Comparison of ENCODE assay signal across 19 cellular contexts in genomic region chr6:30350519-30350918, GRCh38. TPM values are rescaled to one million over a fixed set of nuclear protein-coding genes. Genes with fewer than 3 reads are reported as not detected.
DNase-seq lines count a peak whose midpoint lies in the region; ATAC-seq and TF ChIP-seq lines count a peak whose summit lies in the region.
"Had no signal": no experiment of that assay in that cellular context is flagged by ENCODE, and none has a peak within 500 bp of the region (broad histone marks: within the 10 kb centered on the region; RNA-seq: fewer than 3 reads in every experiment).

No MANE protein-coding gene starts in this region.

- no peak for TF ChIP-seq POLR2A in breast epithelium (IDR thresholded peaks at IDR 0.05)

- no peak overlapping the region for H3K4me3 ChIP-seq in breast epithelium
- H3K4me3 ChIP-seq: A549, HAP-1, SJCRH30 had no signal

- no peaks in the 10 kb centered on the region for H3K27me3 Mint-ChIP-seq in MCF 10A (ENCODE audit: insufficient read depth, unreplicated experiment)
- peaks cover 24% of the 10 kb centered on the region for H3K27me3 Mint-ChIP-seq in activated T-helper 17 cell treated with anti-CD3 and anti-CD28 coated beads, Interleukin-2, amount 50 U/mL, for 72 hours

- peaks cover 10% of the 10 kb centered on the region for H3K36me3 Mint-ChIP-seq in MCF 10A (ENCODE audit: insufficient read depth, unreplicated experiment)
- H3K36me3 Mint-ChIP-seq in activated T-helper 17 cell treated with anti-CD3 and anti-CD28 coated beads, Interleukin-2, amount 50 U/mL, for 72 hours (ENCODE audit: low read depth), result peaks cover 27% of the 10 kb centered on the region
- H3K36me3 Mint-ChIP-seq in stimulated activated effector memory CD8-positive, alpha-beta T cell treated with anti-CD3 and anti-CD28 coated beads, Interleukin-12 subunit alpha, Interleukin-12 subunit beta, amount 100 ng/mL, for 72 hours, result peaks cover 6% of the 10 kb centered on the region

- TF ChIP-seq CTCF in MCF 10A (IDR thresholded peaks at IDR 0.05; ENCODE audit: unreplicated experiment) (no peak), breast epithelium (IDR thresholded peaks at IDR 0.05) (no peak)

- H3K4me1 Mint-ChIP-seq in MCF 10A (ENCODE audit: insufficient read depth, unreplicated experiment), result peaks cover 12% of the 10 kb centered on the region
- peaks cover 29% of the 10 kb centered on the region for H3K4me1 Mint-ChIP-seq in activated T-helper 17 cell treated with anti-CD3 and anti-CD28 coated beads, Interleukin-2, amount 50 U/mL, for 72 hours
- H3K4me1 Mint-ChIP-seq in stimulated activated effector memory CD8-positive, alpha-beta T cell treated with anti-CD3 and anti-CD28 coated beads, Interleukin-12 subunit alpha, Interleukin-12 subunit beta, amount 100 ng/mL, for 72 hours, result peaks cover 34% of the 10 kb centered on the region

- no peak overlapping the region for H3K4me3 Mint-ChIP-seq in MCF 10A (ENCODE audit: unreplicated experiment)
- H3K4me3 Mint-ChIP-seq in activated T-helper 17 cell treated with anti-CD3 and anti-CD28 coated beads, Interleukin-2, amount 50 U/mL, for 72 hours, result peak overlapping the region; percentile 17
- no peak overlapping the region for H3K4me3 Mint-ChIP-seq in stimulated activated effector memory CD8-positive, alpha-beta T cell treated with anti-CD3 and anti-CD28 coated beads, Interleukin-12 subunit alpha, Interleukin-12 subunit beta, amount 100 ng/mL, for 72 hours

- DNase-seq in MCF 10A (ENCODE audit: unreplicated experiment) (peak; percentile 24), breast epithelium (ENCODE audit: low spot score in 2 of 2) (no peak), H4 (ENCODE audit: low spot score) (peak; percentile 44), NCI-H2081 (lab: John Stamatoyannopoulos, UW) (no peak), foreskin melanocyte (no peak)
- DNase-seq in stimulated activated effector memory CD8-positive, alpha-beta T cell treated with anti-CD3 and anti-CD28 coated beads, Interleukin-12 subunit alpha, Interleukin-12 subunit beta, amount 100 ng/mL, for 72 hours (ENCODE audit: low spot score in 2 of 2), result no peak
- DNase-seq: BE2C; CD4-positive, CD25-positive, alpha-beta regulatory T cell; DMS79; KG1; NCI-H1105 treated with DMSO at 0.1 percent for 48 hours; NCI-H2081 treated with DMSO at 0.1 percent for 48 hours; NCI-H2171 treated with DMSO at 0.1 percent for 48 hours; NCI-H524 treated with DMSO at 0.1 percent for 48 hours; NCI-H82; SJCRH30 had no signal

- BruUV-seq in MCF 10A (replicated peaks; lab: Mats Ljungman, UMichigan), result no TSS peak

- no peaks in the 10 kb centered on the region for H3K4me1 ChIP-seq in breast epithelium
- H3K4me1 ChIP-seq: BE2C, HAP-1, SJCRH30 had no signal

- H3K9me3 ChIP-seq in breast epithelium, result no peaks in the 10 kb centered on the region
- H3K9me3 ChIP-seq: A549, BE2C, HAP-1, SJCRH30 had no signal

- CTCF ChIA-PET in MCF 10A (lab: Yijun Ruan, JAX), result interaction anchor here (0.7 kb wide), 2 partner anchors 24 to 332 kb away, joined by 3 to 4 read pairs; partner anchors contain the start of gene TRIM39

- H3K27ac ChIP-seq in breast epithelium, result no peak overlapping the region
- H3K27ac ChIP-seq: A549, SJCRH30 had no signal

- POLR2A ChIA-PET in MCF 10A (lab: Yijun Ruan, JAX), result interaction anchor here (0.6 to 0.9 kb wide), 2 partner anchors 136 to 247 kb away, joined by 3 to 4 read pairs; no protein-coding TSS in a partner anchor

- ATAC-seq in activated T-helper 17 cell treated with anti-CD3 and anti-CD28 coated beads, Interleukin-2, amount 50 U/mL, for 72 hours (replicated peaks), result no peak
- ATAC-seq in stimulated activated effector memory CD8-positive, alpha-beta T cell treated with anti-CD3 and anti-CD28 coated beads, Interleukin-12 subunit alpha, Interleukin-12 subunit beta, amount 100 ng/mL, for 72 hours, result peak; percentile 52
- ATAC-seq: A549 had no signal

- intact Hi-C loops in MCF 10A (cut with micrococcal nuclease) (no loop called here), breast epithelium (cut with DNase I; ENCODE audit: low total_unique reads) (no loop called here)

- no peaks in the 10 kb centered on the region for H3K36me3 ChIP-seq in breast epithelium
- H3K36me3 ChIP-seq: HAP-1 had no signal

- H3K27me3 ChIP-seq in breast epithelium, result peaks cover 0 to 5% of the 10 kb centered on the region in 2 donors
- H3K27me3 ChIP-seq: BE2C, SJCRH30 had no signal

- H3K9me3 Mint-ChIP-seq in MCF 10A (ENCODE audit: unreplicated experiment), result no peaks in the 10 kb centered on the region
- H3K9me3 Mint-ChIP-seq in activated T-helper 17 cell treated with anti-CD3 and anti-CD28 coated beads, Interleukin-2, amount 50 U/mL, for 72 hours, result no peaks in the 10 kb centered on the region
- no peaks in the 10 kb centered on the region for H3K9me3 Mint-ChIP-seq in stimulated activated effector memory CD8-positive, alpha-beta T cell treated with anti-CD3 and anti-CD28 coated beads, Interleukin-12 subunit alpha, Interleukin-12 subunit beta, amount 100 ng/mL, for 72 hours

- H3K27ac Mint-ChIP-seq in MCF 10A (ENCODE audit: low read depth, unreplicated experiment), result no peak overlapping the region
- H3K27ac Mint-ChIP-seq in activated T-helper 17 cell treated with anti-CD3 and anti-CD28 coated beads, Interleukin-2, amount 50 U/mL, for 72 hours, result no peak overlapping the region
- H3K27ac Mint-ChIP-seq in stimulated activated effector memory CD8-positive, alpha-beta T cell treated with anti-CD3 and anti-CD28 coated beads, Interleukin-12 subunit alpha, Interleukin-12 subunit beta, amount 100 ng/mL, for 72 hours, result no peak overlapping the region

RNA-seq across cellular contexts. Expression of gene RPP21, which starts 5.6 kb away (rescaled TPM):
- total RNA-seq in MCF 10A (2022), result 63.0 and 74.1 TPM in 2 replicates
- 10 to 100 TPM; 59.0 to 69.6 (median 67.8) TPM for total RNA-seq in breast epithelium
- total RNA-seq in H4 (2014; rRNA removed; shearing (Covaris generic)), result 48.2 and 71.3 TPM in 2 replicates
- 10 to 100 TPM; 20.8 to 22.9 TPM for total RNA-seq in activated T-helper 17 cell treated with anti-CD3 and anti-CD28 coated beads, Interleukin-2, amount 50 U/mL, for 72 hours

RNA-seq across cellular contexts. Expression of gene TRIM39, which starts 23.8 kb away (rescaled TPM):
- total RNA-seq in MCF 10A (2022) (14.7 and 18.6 TPM in 2 replicates), breast epithelium (10 to 100 TPM; 10.8 to 21.2 (median 12.6) TPM)
- total RNA-seq in H4 (2014; rRNA removed; shearing (Covaris generic)), result 7.2 and 11.2 TPM in 2 replicates
- 10 to 100 TPM; 12.4 to 16.1 TPM for total RNA-seq in activated T-helper 17 cell treated with anti-CD3 and anti-CD28 coated beads, Interleukin-2, amount 50 U/mL, for 72 hours

Comparison
In these comparisons a context has a peak if more than half of its experiments do, and no peak if none do; other contexts are left out.
1. DNase-seq: peak in MCF 10A (single experiment) and H4 (single experiment); none in breast epithelium (0 of 2), stimulated activated effector memory CD8-positive, alpha-beta T cell treated with anti-CD3 and anti-CD28 coated beads, Interleukin-12 subunit alpha, Interleukin-12 subunit beta, amount 100 ng/mL, for 72 hours (0 of 2), NCI-H2081 (0 of 2) and foreskin melanocyte (single experiment).